ENCODE assay signal across 20 cellular contexts in the genomic region with DNA sequence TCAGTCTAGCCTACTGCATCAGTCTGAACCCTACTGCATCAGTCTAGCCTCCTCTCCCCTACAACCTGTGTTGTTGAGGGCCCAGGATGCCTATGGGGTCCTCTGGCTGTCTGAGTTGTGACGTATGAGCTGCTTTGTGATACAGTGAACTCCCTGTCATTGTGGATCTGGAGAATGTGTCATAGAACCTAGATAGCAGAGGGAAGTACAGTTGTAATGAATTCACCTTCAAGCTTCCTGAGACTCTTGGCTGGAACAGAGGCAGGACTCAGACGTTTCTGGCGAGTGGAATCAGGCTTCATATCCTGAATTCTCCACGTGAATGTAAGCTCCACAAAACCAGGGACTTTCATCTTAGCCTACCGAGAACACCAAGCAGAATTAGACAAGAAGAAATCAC.
"Had no signal": no experiment of that assay in that cellular context is flagged by ENCODE, and none has a peak within 500 bp of the region (broad histone marks: within the 10 kb centered on the region; RNA-seq: fewer than 3 reads in every experiment).

No MANE protein-coding gene starts in this region.

- H3K4me3 ChIP-seq: dorsolateral prefrontal cortex, tibial nerve, uterus had no signal

- H3K4me1 ChIP-seq: uterus had no signal

- ATAC-seq: natural killer cell treated with Interleukin-12 subunit alpha and Interleukin-12 subunit beta and Interleukin-15 and Interleukin-18, amount 100 ng/mL, for 72 hours; stimulated activated naive CD8-positive, alpha-beta T cell treated with anti-CD3 and anti-CD28 coated beads, Interleukin-15, Interleukin-2, amounts not matched to agents 100 U/mL and 50 U/mL, for 24 hours had no signal

- H3K36me3 ChIP-seq: uterus had no signal

- H3K4me1 Mint-ChIP-seq: activated naive CD4-positive, alpha-beta T cell treated with anti-CD3 and anti-CD28 coated beads, Interleukin-2, amount 50 U/mL, for 24 hours had no signal

- DNase-seq: activated CD4-positive, alpha-beta T cell treated with anti-CD3 and anti-CD28 coated beads for 1 hour; activated CD8-positive, alpha-beta memory T cell treated with anti-CD3 and anti-CD28 coated beads for 24 hours; activated CD8-positive, alpha-beta memory T cell treated with anti-CD3 and anti-CD28 coated beads, Interleukin-2, amount 50 U/mL, for 48 hours; activated gamma-delta T cell; activated T-cell treated with anti-CD3 and anti-CD28 coated beads, Interleukin-2, amount 50 U/mL, for 48 hours; dorsolateral prefrontal cortex; head of caudate nucleus; kidney; left ventricle myocardium superior; nucleus accumbens; posterior cingulate gyrus; retina; stimulated activated naive CD8-positive, alpha-beta T cell treated with anti-CD3 and anti-CD28 coated beads, Interleukin-15, Interleukin-2, amounts not matched to agents 100 U/mL and 50 U/mL, for 24 hours; substantia nigra; uterus; WERI-Rb-1 had no signal

- H3K27ac ChIP-seq: dorsolateral prefrontal cortex, tibial nerve, uterus, WERI-Rb-1 had no signal

- H3K9me3 ChIP-seq: tibial nerve, uterus had no signal

- H3K9me3 Mint-ChIP-seq: activated naive CD4-positive, alpha-beta T cell treated with anti-CD3 and anti-CD28 coated beads, Interleukin-2, amount 50 U/mL, for 24 hours; natural killer cell treated with Interleukin-12 subunit alpha and Interleukin-12 subunit beta and Interleukin-15 and Interleukin-18, amount 100 ng/mL, for 72 hours; T-helper 1 cell treated with Interleukin-12 subunit alpha and Interleukin-12 subunit beta and Interleukin-4 antibody, amounts not matched to agents 30 μg/mL and 1 μg/mL, for 36 hours had no signal

- H3K27me3 Mint-ChIP-seq: activated naive CD4-positive, alpha-beta T cell treated with anti-CD3 and anti-CD28 coated beads, Interleukin-2, amount 50 U/mL, for 24 hours; natural killer cell treated with Interleukin-12 subunit alpha and Interleukin-12 subunit beta and Interleukin-15 and Interleukin-18, amount 100 ng/mL, for 72 hours had no signal

- H3K27ac Mint-ChIP-seq: activated naive CD4-positive, alpha-beta T cell treated with anti-CD3 and anti-CD28 coated beads, Interleukin-2, amount 50 U/mL, for 24 hours; T-helper 1 cell treated with Interleukin-12 subunit alpha and Interleukin-12 subunit beta and Interleukin-4 antibody, amounts not matched to agents 30 μg/mL and 1 μg/mL, for 36 hours had no signal

- H3K27me3 ChIP-seq: dorsolateral prefrontal cortex, tibial nerve, uterus had no signal

- H3K4me3 Mint-ChIP-seq: activated naive CD4-positive, alpha-beta T cell treated with anti-CD3 and anti-CD28 coated beads, Interleukin-2, amount 50 U/mL, for 24 hours; natural killer cell treated with Interleukin-12 subunit alpha and Interleukin-12 subunit beta and Interleukin-15 and Interleukin-18, amount 100 ng/mL, for 72 hours; T-helper 1 cell treated with Interleukin-12 subunit alpha and Interleukin-12 subunit beta and Interleukin-4 antibody, amounts not matched to agents 30 μg/mL and 1 μg/mL, for 36 hours had no signal
